10 cellular contexts compared by ENCODE assay signal in the genomic region with DNA sequence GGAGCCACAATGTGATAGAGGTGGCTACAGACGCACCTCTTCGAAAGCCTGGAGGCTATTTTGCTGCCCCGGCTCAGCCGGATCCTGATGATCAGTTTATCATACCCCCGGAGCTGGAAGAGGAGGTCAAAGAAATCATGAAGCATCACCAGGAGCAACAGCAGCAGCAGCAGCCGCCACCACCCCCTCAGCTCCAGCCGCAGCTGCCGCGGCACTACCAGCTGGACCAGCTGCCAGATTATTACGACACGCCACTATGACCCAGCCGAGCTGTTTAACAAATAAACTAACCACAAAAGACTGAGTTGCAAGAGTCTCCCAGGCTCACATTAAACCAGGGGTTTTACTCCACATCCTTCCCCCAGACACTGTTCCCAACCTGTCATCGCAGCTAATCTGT.
DNase-seq lines count a peak whose midpoint lies in the region; ATAC-seq and TF ChIP-seq lines count a peak whose summit lies in the region.
"Had no signal": no experiment of that assay in that cellular context is flagged by ENCODE, and none has a peak within 500 bp of the region (broad histone marks: within the 10 kb centered on the region; RNA-seq: fewer than 3 reads in every experiment).

No MANE protein-coding gene starts in this region.

- no peak overlapping the region for H3K4me3 ChIP-seq in AG04449 (ENCODE audit: low read depth, low read length)

- DNase-seq in AG04449 (ENCODE audit: low read depth, low spot score) (peak; percentile 40), LHCN-M2 (ENCODE audit: low read depth) (peak; percentile 95), SHP77 treated with DMSO at 0.1 percent for 48 hours (lab: John Stamatoyannopoulos, UW) (peak; percentile 83), hypothalamus (lab: John Stamatoyannopoulos, UW) (peak in 42 of 51 donors; percentile 12 to 81 (median 60)), NCI-H128 (lab: John Stamatoyannopoulos, UW; ENCODE audit: unreplicated experiment) (no peak)
- no peak for DNase-seq in activated T-cell treated with anti-CD3 and anti-CD28 coated beads, Interleukin-2, amount 50 U/mL, for 4 hours
- DNase-seq: activated CD4-positive, alpha-beta memory T cell treated with anti-CD3 and anti-CD28 coated beads for 36 hours; Caco-2 had no signal

- CTCF ChIA-PET in AG04449 (lab: Yijun Ruan, JAX): interaction anchor here (2.8 to 6.4 kb wide), 4 partner anchors 19 to 393 kb away, joined by 9 to 243 read pairs (median 40); a partner anchor contains a TSS

- no peaks in the 10 kb centered on the region for H3K4me1 Mint-ChIP-seq in activated T-cell treated with anti-CD3 and anti-CD28 coated beads, Interleukin-2, amount 50 U/mL, for 4 hours (ENCODE audit: low read depth)

- no peak for TF ChIP-seq CTCF in AG04449 (IDR thresholded peaks at IDR 0.05; ENCODE audit: insufficient read depth, low read length, missing control alignments)

- H3K4me3 Mint-ChIP-seq in activated T-cell treated with anti-CD3 and anti-CD28 coated beads, Interleukin-2, amount 50 U/mL, for 4 hours: no peak overlapping the region
- H3K4me3 Mint-ChIP-seq: activated CD4-positive, alpha-beta memory T cell treated with anti-CD3 and anti-CD28 coated beads for 36 hours had no signal

- POLR2A ChIA-PET in AG04449 (lab: Yijun Ruan, JAX): no interaction called here

- peaks cover 9% of the 10 kb centered on the region for H3K36me3 Mint-ChIP-seq in activated T-cell treated with anti-CD3 and anti-CD28 coated beads, Interleukin-2, amount 50 U/mL, for 4 hours (ENCODE audit: insufficient read depth)
- H3K36me3 Mint-ChIP-seq: activated CD4-positive, alpha-beta memory T cell treated with anti-CD3 and anti-CD28 coated beads for 36 hours had no signal

- no peaks in the 10 kb centered on the region for H3K27me3 Mint-ChIP-seq in activated T-cell treated with anti-CD3 and anti-CD28 coated beads, Interleukin-2, amount 50 U/mL, for 4 hours (ENCODE audit: low read depth)
- H3K27me3 Mint-ChIP-seq: activated CD4-positive, alpha-beta memory T cell treated with anti-CD3 and anti-CD28 coated beads for 36 hours had no signal

- no peaks in the 10 kb centered on the region for H3K9me3 Mint-ChIP-seq in activated T-cell treated with anti-CD3 and anti-CD28 coated beads, Interleukin-2, amount 50 U/mL, for 4 hours
- H3K9me3 Mint-ChIP-seq: activated CD4-positive, alpha-beta memory T cell treated with anti-CD3 and anti-CD28 coated beads for 36 hours had no signal

- ATAC-seq in HG02610 (IDR thresholded peaks at IDR 0.05; ENCODE audit: unreplicated experiment) (no peak), GM19324 (IDR thresholded peaks at IDR 0.05; ENCODE audit: low FRiP score, unreplicated experiment) (no peak)
- ATAC-seq in activated T-cell treated with anti-CD3 and anti-CD28 coated beads, Interleukin-2, amount 50 U/mL, for 4 hours: no peak

Comparison
In these comparisons a context has a peak if more than half of its experiments do, and no peak if none do; other contexts are left out.
1. DNase-seq: peak in AG04449 (single experiment), LHCN-M2 (single experiment), SHP77 treated with DMSO at 0.1 percent for 48 hours (single experiment) and hypothalamus (42 of 51); none in NCI-H128 (single experiment) and activated T-cell treated with anti-CD3 and anti-CD28 coated beads, Interleukin-2, amount 50 U/mL, for 4 hours (single experiment).